Comparison of ENCODE assay signal across 11 cellular contexts in genomic region chr4:177508662-177509061, GRCh38.
"Had no signal": no experiment of that assay in that cellular context is flagged by ENCODE, and none has a peak within 500 bp of the region (broad histone marks: within the 10 kb centered on the region; RNA-seq: fewer than 3 reads in every experiment).

No MANE protein-coding gene starts in this region.

- H3K9ac ChIP-seq: GM23248 had no signal

- FAIRE-seq: H1, H54 had no signal

- DNase-seq: GM23248, GOT3, H7, H9, HCEC 1CT, HFFc6 had no signal

- ATAC-seq: GM23338, HCT116 had no signal

- H3K4me2 ChIP-seq: GM23338 had no signal

- H3K9me3 ChIP-seq: HAP-1 had no signal

- H3K4me1 ChIP-seq: HAP-1 had no signal

- H3K27ac ChIP-seq: GM23248 had no signal

- H2AFZ ChIP-seq: GM23248, GM23338 had no signal

- H3K4me3 ChIP-seq: GM23248, GM23338, HAP-1 had no signal

- H3K36me3 ChIP-seq: HAP-1 had no signal
